Comparison of ENCODE assay signal across 8 cellular contexts in the genomic region with DNA sequence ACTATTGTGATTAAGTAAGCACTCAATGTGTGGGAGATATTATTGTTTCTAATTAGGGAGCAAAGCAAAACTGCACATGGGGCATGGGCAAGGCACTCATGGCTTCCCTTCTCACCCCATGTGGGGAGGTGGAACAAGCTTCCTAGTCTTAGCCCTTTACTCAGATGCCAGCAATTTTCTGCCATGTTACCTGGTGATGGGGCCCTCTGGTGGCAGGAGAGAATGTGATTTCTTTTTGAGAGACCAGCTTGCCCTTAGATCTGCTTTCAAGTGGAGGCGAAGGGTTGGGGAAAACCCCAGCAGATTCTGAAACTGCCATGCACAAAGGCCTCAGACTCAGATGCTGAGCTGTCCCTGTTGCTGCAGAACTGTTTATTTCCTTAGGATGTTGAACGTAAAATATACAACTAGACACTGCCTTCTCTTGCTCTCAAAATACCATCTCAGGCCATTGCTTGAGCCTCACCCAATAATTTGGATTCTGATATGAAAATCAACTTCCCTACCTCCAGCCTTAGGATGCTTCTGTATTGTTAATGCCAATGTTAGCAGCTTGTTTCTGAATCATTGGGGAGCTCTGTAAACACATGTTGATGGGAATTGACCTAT.
DNase-seq lines count a peak whose midpoint lies in the region; ATAC-seq and TF ChIP-seq lines count a peak whose summit lies in the region.

No MANE protein-coding gene starts in this region.

- no peaks in the 10 kb centered on the region for H3K9me3 ChIP-seq in hepatocyte (ENCODE audit: low read depth)

- 63% methylated on average over 2 of the region's 2 CpGs for WGBS in hepatocyte (ENCODE audit: low lambda C conversion rate, missing lambda C conversion rate)

- no peaks in the 10 kb centered on the region for H3K27me3 ChIP-seq in hepatocyte

- H2AFZ ChIP-seq in hepatocyte = no peak overlapping the region

- H3K4me1 ChIP-seq in hepatocyte (ENCODE audit: insufficient read depth) = no peaks in the 10 kb centered on the region

- TF ChIP-seq CTCF in hepatocyte (IDR thresholded peaks at IDR 0.05; ENCODE audit: poor library complexity) = peak; percentile 42

- H4K20me1 ChIP-seq in hepatocyte (ENCODE audit: insufficient read depth, poor library complexity, severe bottlenecking) = no peaks in the 10 kb centered on the region

- H3K79me2 ChIP-seq in hepatocyte = no peaks in the 10 kb centered on the region

- no peaks in the 10 kb centered on the region for H3K9me2 ChIP-seq in hepatocyte (replicated peaks; ENCODE audit: insufficient read depth)

- no peak overlapping the region for H3K27ac ChIP-seq in hepatocyte

- peak; percentile 98 for ATAC-seq in GM21447 (IDR thresholded peaks at IDR 0.05; ENCODE audit: unreplicated experiment)

- no peak overlapping the region for H3K4me2 ChIP-seq in hepatocyte

- DNase-seq in ELF-1 (ENCODE audit: low read depth, low spot score) (peak; percentile 67), HT-29 (ENCODE audit: low spot score) (peak; percentile 65), RPMI7951 (ENCODE audit: low read depth) (peak; percentile 64), hepatocyte (ENCODE audit: low spot score) (peak; percentile 44), DMS79 treated with DMSO at 0.1 percent for 48 hours (lab: John Stamatoyannopoulos, UW) (no peak)
- DNase-seq in activated effector memory CD4-positive, alpha-beta T cell treated with Interleukin-2 at 50 U/mL for 16 hours = peak; percentile 64
- DNase-seq in stimulated activated CD4-positive, alpha-beta T cell treated with anti-CD3 and anti-CD28 coated beads, Interleukin-2, amount 100 ng/mL, for 24 hours = peak; percentile 76 to 80

- no peak overlapping the region for H3K4me3 ChIP-seq in hepatocyte

- H3K36me3 ChIP-seq in hepatocyte (replicated peaks; ENCODE audit: insufficient read depth, low read depth) = no peaks in the 10 kb centered on the region
